ENCODE assay signal across 1 cellular context in genomic region chr4:76429636-76430035, GRCh38.
TF ChIP-seq lines count a peak whose summit lies in the region.

No MANE protein-coding gene starts in this region.

TF ChIP-seq in K562, 482 proteins besides CTCF, POLR2A, EP300 and RAD21:
- TF ChIP-seq MAFK (IDR thresholded peaks at IDR 0.05; ENCODE audit: low read length) (peak; percentile 50), ZNF311 (CRISPR knock-in tag; IDR thresholded peaks at IDR 0.05) (no peak), CCNT2 (IDR thresholded peaks at IDR 0.05; ENCODE audit: borderline replicate concordance, extremely low read depth, insufficient read length, low read depth, low read length) (no peak), RBBP5 (IDR thresholded peaks at IDR 0.05; ENCODE audit: borderline replicate concordance, insufficient read depth, low read length, poor library complexity, severe bottlenecking) (no peak), C11orf30 (IDR thresholded peaks at IDR 0.05; ENCODE audit: low read depth) (peak; percentile 60), MAFF (IDR thresholded peaks at IDR 0.05; ENCODE audit: low read length) (peak; percentile 44; the same call in 1 of the 2 replicates), SPI1 (IDR thresholded peaks at IDR 0.05; ENCODE audit: borderline replicate concordance, low read depth, low read length) (peak; percentile 81; the same call in 1 of the 2 replicates), RBM22 (IDR thresholded peaks at IDR 0.05; ENCODE audit: low read depth, low read length, poor library complexity, severe bottlenecking) (no peak), ARID3A (IDR thresholded peaks at IDR 0.05; ENCODE audit: borderline replicate concordance, low read depth, low read length) (no peak), MAFG (tag; conservative IDR thresholded peaks at IDR 0.05) (peak; percentile 46), ZNF316 (IDR thresholded peaks at IDR 0.05) (peak; percentile 57), ZNF175 (CRISPR knock-in tag; IDR thresholded peaks at IDR 0.05; ENCODE audit: low read depth) (no peak)
- TF ChIP-seq, protein P1, sequence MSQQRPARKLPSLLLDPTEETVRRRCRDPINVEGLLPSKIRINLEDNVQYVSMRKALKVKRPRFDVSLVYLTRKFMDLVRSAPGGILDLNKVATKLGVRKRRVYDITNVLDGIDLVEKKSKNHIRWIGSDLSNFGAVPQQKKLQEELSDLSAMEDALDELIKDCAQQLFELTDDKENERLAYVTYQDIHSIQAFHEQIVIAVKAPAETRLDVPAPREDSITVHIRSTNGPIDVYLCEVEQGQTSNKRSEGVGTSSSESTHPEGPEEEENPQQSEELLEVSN (IDR thresholded peaks at IDR 0.05; ENCODE audit: borderline replicate concordance in 1 of 2, extremely low read depth in 1 of 2, insufficient read depth in 1 of 2, insufficient read length in 1 of 2, low read depth in 1 of 2, low read length in 1 of 2, poor library complexity in 1 of 2, severe bottlenecking in 1 of 2), result no peak
